2 cellular contexts compared by ENCODE assay signal in genomic region chr9:19551124-19551929, GRCh38.
TF ChIP-seq lines count a peak whose summit lies in the region.

No MANE protein-coding gene starts in this region.

TF ChIP-seq in HepG2, 621 proteins besides CTCF, POLR2A, EP300 and RAD21 (continued from another document):
- TF ChIP-seq, protein P1, sequence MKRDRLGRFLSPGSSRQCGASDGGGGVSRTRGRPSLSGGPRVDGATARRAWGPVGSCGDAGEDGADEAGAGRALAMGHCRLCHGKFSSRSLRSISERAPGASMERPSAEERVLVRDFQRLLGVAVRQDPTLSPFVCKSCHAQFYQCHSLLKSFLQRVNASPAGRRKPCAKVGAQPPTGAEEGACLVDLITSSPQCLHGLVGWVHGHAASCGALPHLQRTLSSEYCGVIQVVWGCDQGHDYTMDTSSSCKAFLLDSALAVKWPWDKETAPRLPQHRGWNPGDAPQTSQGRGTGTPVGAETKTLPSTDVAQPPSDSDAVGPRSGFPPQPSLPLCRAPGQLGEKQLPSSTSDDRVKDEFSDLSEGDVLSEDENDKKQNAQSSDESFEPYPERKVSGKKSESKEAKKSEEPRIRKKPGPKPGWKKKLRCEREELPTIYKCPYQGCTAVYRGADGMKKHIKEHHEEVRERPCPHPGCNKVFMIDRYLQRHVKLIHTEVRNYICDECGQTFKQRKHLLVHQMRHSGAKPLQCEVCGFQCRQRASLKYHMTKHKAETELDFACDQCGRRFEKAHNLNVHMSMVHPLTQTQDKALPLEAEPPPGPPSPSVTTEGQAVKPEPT (CRISPR knock-in tag; IDR thresholded peaks at IDR 0.05; ENCODE audit: low read depth), result no peak

TF ChIP-seq in K562, 482 proteins besides CTCF, POLR2A, EP300 and RAD21:
- TF ChIP-seq, protein P2, sequence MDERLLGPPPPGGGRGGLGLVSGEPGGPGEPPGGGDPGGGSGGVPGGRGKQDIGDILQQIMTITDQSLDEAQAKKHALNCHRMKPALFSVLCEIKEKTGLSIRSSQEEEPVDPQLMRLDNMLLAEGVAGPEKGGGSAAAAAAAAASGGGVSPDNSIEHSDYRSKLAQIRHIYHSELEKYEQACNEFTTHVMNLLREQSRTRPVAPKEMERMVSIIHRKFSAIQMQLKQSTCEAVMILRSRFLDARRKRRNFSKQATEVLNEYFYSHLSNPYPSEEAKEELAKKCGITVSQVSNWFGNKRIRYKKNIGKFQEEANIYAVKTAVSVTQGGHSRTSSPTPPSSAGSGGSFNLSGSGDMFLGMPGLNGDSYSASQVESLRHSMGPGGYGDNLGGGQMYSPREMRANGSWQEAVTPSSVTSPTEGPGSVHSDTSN (CRISPR knock-in tag; IDR thresholded peaks at IDR 0.05; ENCODE audit: low read depth), result no peak
- TF ChIP-seq, protein P2 (tag; conservative IDR thresholded peaks at IDR 0.05; ENCODE audit: low read depth), result peak; percentile 62
- TF ChIP-seq THAP12 (CRISPR knock-in tag; IDR thresholded peaks at IDR 0.05) (no peak), MEIS2 (IDR thresholded peaks at IDR 0.05; ENCODE audit: partially characterized antibody) (peak; percentile 21)
